9 cellular contexts compared by ENCODE assay signal in the genomic region with DNA sequence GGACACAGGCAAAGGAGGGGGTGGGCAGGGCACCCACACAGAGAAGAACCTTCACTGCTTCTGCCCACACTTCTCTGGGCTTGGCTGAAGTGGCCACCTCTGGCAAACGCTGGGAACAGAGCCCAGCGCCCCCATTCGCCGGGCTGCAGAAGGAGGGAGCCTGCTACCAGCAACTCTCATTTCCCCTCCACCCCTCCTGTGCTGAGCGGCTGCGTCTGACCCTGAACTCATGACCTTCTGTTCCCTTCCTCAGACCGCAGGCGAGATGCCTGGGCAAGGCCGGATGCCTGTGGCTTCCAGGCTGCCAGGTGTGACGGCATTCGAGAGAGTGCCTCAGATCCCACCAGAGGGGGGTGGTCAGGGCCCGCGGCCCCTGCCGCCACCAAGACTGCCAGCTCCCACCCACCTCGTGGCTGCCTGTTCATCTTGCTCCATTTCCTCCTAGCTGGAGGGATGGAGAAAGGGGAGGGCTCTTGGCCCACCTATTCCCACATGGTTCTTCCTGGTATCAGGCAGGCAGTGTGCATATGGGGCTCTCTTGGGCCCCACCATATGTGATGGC. TPM values are rescaled to one million over a fixed set of nuclear protein-coding genes. Genes with fewer than 3 reads are reported as not detected.
DNase-seq lines count a peak whose midpoint lies in the region; ATAC-seq, FAIRE-seq and TF ChIP-seq lines count a peak whose summit lies in the region.
"Had no signal": no experiment of that assay in that cellular context is flagged by ENCODE, and none has a peak within 500 bp of the region (broad histone marks: within the 10 kb centered on the region; RNA-seq: fewer than 3 reads in every experiment).

No MANE protein-coding gene starts in this region.

- no TSS peak for BruUV-seq in GM12878 (replicated peaks; lab: Mats Ljungman, UMichigan)

- H3K36me3 ChIP-seq in GM12878 (ENCODE audit: control insufficient read depth in 2 of 2, insufficient read depth in 2 of 2, low read length in 1 of 2) (peaks cover 15 to 22% of the 10 kb centered on the region in 2 experiments; a peak in 3 of 4 replicates), kidney epithelial cell (ENCODE audit: control insufficient read depth, insufficient read depth, low read length) (peaks cover 2% of the 10 kb centered on the region)

- intact Hi-C loops in GM12878 (cut with micrococcal nuclease; ENCODE audit: unreplicated experiment): loop anchor here (1.0 to 2.0 kb wide), 7 partner anchors 15 to 202 kb away; a partner anchor contains a TSS

- under 1% methylated on average over 15 of the region's 15 CpGs for WGBS in GM12878 (ENCODE audit: insufficient coverage, insufficient replicate concordance, low lambda C conversion rate, missing lambda C conversion rate)

- SMC1A ChIA-PET in GM12878 (lab: Charles Lee; ENCODE audit: uncharacterized antibody, unreplicated experiment): interaction anchor here (0.9 to 9.7 kb wide), 15 partner anchors 14 to 350 kb away, joined by 3 to 168 read pairs (median 17); a partner anchor contains a TSS

- H3K9ac ChIP-seq in GM12878 (ENCODE audit: control insufficient read depth, insufficient read depth, low read length): peak overlapping the region; percentile 69

- H3K4me3 ChIP-seq in GM12878 (peak overlapping the region; percentile 8; the same call in 1 of the 2 replicates), kidney epithelial cell (ENCODE audit: low read depth, low read length) (no peak overlapping the region)

- TF ChIP-seq RAD21 in GM12878 (IDR thresholded peaks at IDR 0.05; ENCODE audit: insufficient read depth, low read depth, low read length): no peak

- no peak for TF ChIP-seq CTCF in 22Rv1 (IDR thresholded peaks at IDR 0.05)
- peak; percentile 22 to 42 (median 35); a peak in 5 of 6 replicates for TF ChIP-seq CTCF in GM12878 (IDR thresholded peaks at IDR 0.05 in 2 of 3, conservative IDR thresholded peaks at IDR 0.05 in 1 of 3; ENCODE audit: control insufficient read depth in 2 of 3, extremely low read depth in 1 of 3, insufficient read depth in 1 of 3, low read depth in 3 of 3, low read length in 3 of 3)
- TF ChIP-seq CTCF in kidney epithelial cell (IDR thresholded peaks at IDR 0.05; ENCODE audit: insufficient read depth, low read length, poor library complexity, severe bottlenecking): peak; percentile 45

- ATAC-seq in HG03439 (IDR thresholded peaks at IDR 0.05; ENCODE audit: unreplicated experiment) (peak; percentile 50), GM12878 (peak; percentile 74)

- peak; percentile 23 for FAIRE-seq in GM12878 (lab: Jason Lieb, UNC)

- H3K27me3 ChIP-seq in GM12878 (replicated peaks in 1 of 2; ENCODE audit: control insufficient read depth in 2 of 2, insufficient read depth in 2 of 2, low read length in 1 of 2) (no peaks in the 10 kb centered on the region), kidney epithelial cell (ENCODE audit: control insufficient read depth, insufficient read depth, low read length) (no peaks in the 10 kb centered on the region)

- RAD21 ChIA-PET in GM12878 (lab: Charles Lee; ENCODE audit: unreplicated experiment): interaction anchor here (1.0 to 11.6 kb wide), 21 partner anchors 15 to 564 kb away, joined by 3 to 170 read pairs (median 12); a partner anchor contains a TSS

- DNase-seq in T-helper 22 cell (ENCODE audit: low read depth) (peak; percentile 89), GM12878 (ENCODE audit: low read depth, low spot score) (peak; percentile 95), kidney epithelial cell (ENCODE audit: low read depth) (peak; percentile 93), NCI-H2107 (lab: John Stamatoyannopoulos, UW) (no peak)
- DNase-seq in stimulated activated CD4-positive, alpha-beta T cell treated with anti-CD3 and anti-CD28 coated beads, Interleukin-1b, Interleukin-23, amount 100 ng/mL, for 48 hours: peak; percentile 90

- H3K79me2 ChIP-seq in GM12878 (ENCODE audit: control insufficient read depth, insufficient read depth, low read length): no peaks in the 10 kb centered on the region; the same call in 1 of the 2 replicates

- POLR2A ChIA-PET in GM12878 (lab: Charles Lee): interaction anchor here (0.5 to 8.0 kb wide), 14 partner anchors 14 to 761 kb away, joined by 3 to 120 read pairs (median 6); a partner anchor contains a TSS

- no peaks in the 10 kb centered on the region for H4K20me1 ChIP-seq in GM12878 (ENCODE audit: control insufficient read depth, insufficient read depth)

- H3K4me1 ChIP-seq in GM12878 (ENCODE audit: control insufficient read depth, insufficient read depth, low read length): peaks cover 66% of the 10 kb centered on the region

- peak overlapping the region; percentile 98; the same call in 1 of the 2 replicates for H3K27ac ChIP-seq in 22Rv1
- H3K27ac ChIP-seq in GM12878 (ENCODE audit: control insufficient read depth, insufficient read depth): peak overlapping the region; percentile 93
- H3K27ac ChIP-seq: C4-2B had no signal

- peak; percentile 95 to 98; a peak in 3 of 4 replicates for TF ChIP-seq EP300 in GM12878 (IDR thresholded peaks at IDR 0.05; ENCODE audit: borderline replicate concordance in 1 of 2, control insufficient read depth in 1 of 2, low read depth in 2 of 2, low read length in 2 of 2)

- peak overlapping the region; percentile 46; the same call in 1 of the 2 replicates for H2AFZ ChIP-seq in GM12878 (ENCODE audit: control insufficient read depth, low read depth, low read length)

- peak overlapping the region; percentile 70 for H3K4me2 ChIP-seq in GM12878 (ENCODE audit: control insufficient read depth, insufficient read depth)

- peak; percentile 37 for TF ChIP-seq POLR2A in GM19099 (IDR thresholded peaks at IDR 0.05; ENCODE audit: extremely low read depth, insufficient read length, low read depth)
- peak; percentile 69; the same call in 1 of the 2 replicates for TF ChIP-seq POLR2A in GM12878 (IDR thresholded peaks at IDR 0.05; ENCODE audit: low read depth, low read length)

- in situ Hi-C loops in GM12878 (cut with MboI): loop anchor here (5.0 to 10.0 kb wide), 4 partner anchors 108 to 440 kb away; no protein-coding TSS in a partner anchor

- CTCF ChIA-PET in GM12878 (lab: Yijun Ruan, JAX): interaction anchor here (1.0 to 16.6 kb wide), 21 partner anchors 8 to 498 kb away, joined by 3 to 275 read pairs (median 6); a partner anchor contains a TSS

- H3K9me3 ChIP-seq in GM12878 (replicated peaks; ENCODE audit: control insufficient read depth, insufficient read depth, low read length): no peaks in the 10 kb centered on the region

TF ChIP-seq in GM12878, 131 proteins besides CTCF, POLR2A, EP300 and RAD21 (continues in another document):
- TF ChIP-seq TBL1XR1 (IDR thresholded peaks at IDR 0.05; ENCODE audit: low read depth, low read length): peak; percentile 95
- peak; percentile 94 for TF ChIP-seq CBFB (IDR thresholded peaks at IDR 0.05; ENCODE audit: low read depth)
- TF ChIP-seq, protein P1, sequence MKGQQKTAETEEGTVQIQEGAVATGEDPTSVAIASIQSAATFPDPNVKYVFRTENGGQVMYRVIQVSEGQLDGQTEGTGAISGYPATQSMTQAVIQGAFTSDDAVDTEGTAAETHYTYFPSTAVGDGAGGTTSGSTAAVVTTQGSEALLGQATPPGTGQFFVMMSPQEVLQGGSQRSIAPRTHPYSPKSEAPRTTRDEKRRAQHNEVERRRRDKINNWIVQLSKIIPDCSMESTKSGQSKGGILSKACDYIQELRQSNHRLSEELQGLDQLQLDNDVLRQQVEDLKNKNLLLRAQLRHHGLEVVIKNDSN (IDR thresholded peaks at IDR 0.05; ENCODE audit: borderline replicate concordance, extremely low read length, insufficient read depth, low read depth, low read length): no peak
- TF ChIP-seq, protein P2, sequence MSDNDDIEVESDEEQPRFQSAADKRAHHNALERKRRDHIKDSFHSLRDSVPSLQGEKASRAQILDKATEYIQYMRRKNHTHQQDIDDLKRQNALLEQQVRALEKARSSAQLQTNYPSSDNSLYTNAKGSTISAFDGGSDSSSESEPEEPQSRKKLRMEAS (IDR thresholded peaks at IDR 0.05; ENCODE audit: low read depth, low read length): no peak
- TF ChIP-seq STAT1 (conservative IDR thresholded peaks at IDR 0.05): no peak
- TF ChIP-seq PAX8 (IDR thresholded peaks at IDR 0.05): no peak
- no peak for TF ChIP-seq RELA (IDR thresholded peaks at IDR 0.05; ENCODE audit: borderline replicate concordance, partially characterized antibody)
- peak; percentile 59; the same call in 1 of the 2 replicates for TF ChIP-seq IRF4 (IDR thresholded peaks at IDR 0.05; ENCODE audit: low read depth, low read length)
- TF ChIP-seq SIN3A (IDR thresholded peaks at IDR 0.05; ENCODE audit: low read depth, low read length): no peak
- no peak for TF ChIP-seq SREBF2 (IDR thresholded peaks at IDR 0.05; ENCODE audit: low read length)
- peak; percentile 86 for TF ChIP-seq ATF7 (IDR thresholded peaks at IDR 0.05; ENCODE audit: low read depth)
- peak; percentile 77 for TF ChIP-seq NR2C1 (IDR thresholded peaks at IDR 0.05)
- no peak for TF ChIP-seq SUZ12 (IDR thresholded peaks at IDR 0.05; ENCODE audit: unreplicated experiment)
- TF ChIP-seq BRCA1 (IDR thresholded peaks at IDR 0.05; ENCODE audit: low read depth, low read length): no peak
- 0 out of 2 replicates have a peak, but pooled peaks have one; percentile 40 for TF ChIP-seq MXI1 (IDR thresholded peaks at IDR 0.05; ENCODE audit: low read depth, low read length)
- peak in 1 of 2 experiments; percentile 7; a peak in 1 of 3 replicates for TF ChIP-seq EGR1 (IDR thresholded peaks at IDR 0.05; ENCODE audit: borderline replicate concordance in 1 of 2, low read depth in 2 of 2, low read length in 2 of 2)
- TF ChIP-seq SPI1 (IDR thresholded peaks at IDR 0.05; ENCODE audit: borderline replicate concordance, insufficient read depth, low read depth, low read length): peak; percentile 55

RNA-seq across cellular contexts. Expression of a gene that starts 19.8 kb away (rescaled TPM):
- 25.8 and 26.5 TPM in 2 replicates for total RNA-seq in GM12878 (2013; cell fraction: nucleolus; rRNA removed)
- total RNA-seq in GM12878 (2014; rRNA removed) (27.0 and 29.9 TPM in 2 replicates), GM12878 (2014; rRNA removed; fragmentation: Illumina TruSeq; extraction: Trizol) (16.0 and 18.0 TPM in 2 replicates), GM12878 (2021) (26.9 and 27.7 TPM in 2 replicates), kidney epithelial cell (34.4 and 37.9 TPM in 2 replicates)
- 8.5 TPM for polyA plus RNA-seq in GM12878 (2011; ENCODE audit: low read depth)
- polyA plus RNA-seq in GM12878 (2011; rRNA removed) (4.5 and 10.7 TPM in 2 replicates), GM12878 (2014; fragmentation: Illumina TruSeq; extraction: Trizol) (11.1 and 19.3 TPM in 2 replicates), GM12878 (2014; fragmentation: Nextera tagmentation; extraction: Ambion mirVana) (1 to 10 TPM; 4.6 to 7.6 TPM), GM12878 (2014; rRNA removed) (18.4 and 22.7 TPM in 2 replicates), GM12878 (2016; fragmentation: Nextera tagmentation; extraction: Ambion mirVana) (10 to 100 TPM; 28.7 to 31.6 TPM)
- polyA plus RNA-seq in GM12878 (2011; cell fraction: cytosol; rRNA removed): 13.3 and 15.1 TPM in 2 replicates
- 27.0 and 29.8 TPM in 2 replicates for polyA plus RNA-seq in GM12878 (2011; cell fraction: nucleus; rRNA removed)
- 13.1 and 16.0 TPM in 2 replicates for polyA plus RNA-seq in GM12878 (2012)
- polyA minus RNA-seq in GM12878 (2011; rRNA and poly(A)+ RNA removed): 7.8 and 11.3 TPM in 2 replicates
- 6.5 and 9.6 TPM in 2 replicates for polyA minus RNA-seq in GM12878 (2011; cell fraction: cytosol; rRNA and poly(A)+ RNA removed)
- 9.7 and 19.6 TPM in 2 replicates for polyA minus RNA-seq in GM12878 (2011; cell fraction: nucleus; rRNA and poly(A)+ RNA removed)
